ENCODE assay signal across 1 cellular context in the genomic region with DNA sequence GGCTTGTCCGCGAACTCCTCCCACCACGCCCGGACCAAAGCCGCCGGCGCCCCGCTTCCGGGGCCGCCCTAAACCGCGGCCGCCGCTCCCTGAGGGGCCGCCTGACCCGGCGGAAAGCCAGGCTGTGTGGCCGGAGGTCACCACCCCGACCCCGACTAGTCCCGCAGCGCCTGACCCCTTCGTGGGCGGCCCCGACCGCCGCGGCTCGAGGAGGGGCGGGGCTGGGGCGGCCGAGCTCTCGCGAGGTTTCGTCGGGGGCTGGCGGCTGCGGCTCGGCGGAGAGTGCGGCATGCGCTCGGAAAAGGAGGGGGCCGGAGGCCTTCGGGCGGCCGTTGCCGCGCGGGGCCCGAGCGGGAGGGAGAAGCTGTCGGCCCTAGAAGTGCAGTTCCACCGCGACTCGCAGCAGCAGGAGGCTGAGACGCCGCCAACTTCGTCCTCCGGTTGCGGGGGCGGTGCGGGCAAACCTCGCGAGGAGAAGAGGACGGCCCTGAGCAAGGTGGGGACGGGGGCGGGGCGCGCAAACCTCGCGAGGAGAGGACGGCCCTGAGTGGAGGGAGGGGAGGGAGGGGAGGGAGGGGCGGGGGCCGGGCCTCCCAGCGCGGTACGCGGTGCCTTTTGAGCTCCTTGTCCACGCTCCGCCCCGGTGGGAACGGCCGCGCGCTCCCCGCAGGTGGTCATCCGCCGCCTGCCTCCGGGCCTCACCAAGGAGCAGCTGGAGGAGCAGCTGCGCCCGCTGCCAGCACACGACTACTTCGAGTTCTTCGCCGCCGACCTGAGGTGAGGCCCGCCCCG.
TF ChIP-seq lines count a peak whose summit lies in the region.

A gene with protein sequence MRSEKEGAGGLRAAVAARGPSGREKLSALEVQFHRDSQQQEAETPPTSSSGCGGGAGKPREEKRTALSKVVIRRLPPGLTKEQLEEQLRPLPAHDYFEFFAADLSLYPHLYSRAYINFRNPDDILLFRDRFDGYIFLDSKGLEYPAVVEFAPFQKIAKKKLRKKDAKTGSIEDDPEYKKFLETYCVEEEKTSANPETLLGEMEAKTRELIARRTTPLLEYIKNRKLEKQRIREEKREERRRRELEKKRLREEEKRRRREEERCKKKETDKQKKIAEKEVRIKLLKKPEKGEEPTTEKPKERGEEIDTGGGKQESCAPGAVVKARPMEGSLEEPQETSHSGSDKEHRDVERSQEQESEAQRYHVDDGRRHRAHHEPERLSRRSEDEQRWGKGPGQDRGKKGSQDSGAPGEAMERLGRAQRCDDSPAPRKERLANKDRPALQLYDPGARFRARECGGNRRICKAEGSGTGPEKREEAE (plus strand): TSS at position 251 of the 792 bp plus-strand sequence. CDS start 39 bp downstream, at position 290.

TF ChIP-seq in A549, 52 proteins besides CTCF, POLR2A, EP300 and RAD21 (continued from another document):
- TF ChIP-seq KDM1A (IDR thresholded peaks at IDR 0.05; ENCODE audit: low read depth): no peak
- TF ChIP-seq JUN (IDR thresholded peaks at IDR 0.05): peak; percentile 52 to 54; a peak in 4 of 5 replicates
- TF ChIP-seq ELK1 (IDR thresholded peaks at IDR 0.05; ENCODE audit: low read depth, low read length): no peak
- no peak for TF ChIP-seq PBX3 (IDR thresholded peaks at IDR 0.05)
- TF ChIP-seq CHD2 (IDR thresholded peaks at IDR 0.05; ENCODE audit: low read length, partially characterized antibody): peak; percentile 72
- no peak for TF ChIP-seq HEYL (CRISPR knock-in tag; IDR thresholded peaks at IDR 0.05)
- TF ChIP-seq ZNF302 (CRISPR knock-in tag; IDR thresholded peaks at IDR 0.05): no peak
- no peak for TF ChIP-seq TP53 (CRISPR knock-in tag; IDR thresholded peaks at IDR 0.05)
- no peak for TF ChIP-seq BHLHE40 (IDR thresholded peaks at IDR 0.05; ENCODE audit: low read depth, low read length)
- no peak for TF ChIP-seq SREBF2 (IDR thresholded peaks at IDR 0.05)
- TF ChIP-seq ZFP36 (IDR thresholded peaks at IDR 0.05; ENCODE audit: borderline replicate concordance, partially characterized antibody): no peak
- TF ChIP-seq ZSCAN20 (CRISPR knock-in tag; IDR thresholded peaks at IDR 0.05): no peak
- no peak for TF ChIP-seq TFCP2L1 (CRISPR knock-in tag; IDR thresholded peaks at IDR 0.05)
- TF ChIP-seq, protein P1, sequence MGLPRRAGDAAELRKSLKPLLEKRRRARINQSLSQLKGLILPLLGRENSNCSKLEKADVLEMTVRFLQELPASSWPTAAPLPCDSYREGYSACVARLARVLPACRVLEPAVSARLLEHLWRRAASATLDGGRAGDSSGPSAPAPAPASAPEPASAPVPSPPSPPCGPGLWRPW (IDR thresholded peaks at IDR 0.05): no peak
- TF ChIP-seq MYC (IDR thresholded peaks at IDR 0.05; ENCODE audit: borderline replicate concordance, low read length): no peak
- no peak for TF ChIP-seq RCOR1 (IDR thresholded peaks at IDR 0.05; ENCODE audit: low read depth, low read length)
- no peak for TF ChIP-seq RARB (CRISPR knock-in tag; IDR thresholded peaks at IDR 0.05)
- no peak for TF ChIP-seq CEBPB (IDR thresholded peaks at IDR 0.05)
- TF ChIP-seq ATOH8 (CRISPR knock-in tag; IDR thresholded peaks at IDR 0.05; ENCODE audit: low read depth): no peak
- no peak for TF ChIP-seq NFE2L2 (conservative IDR thresholded peaks at IDR 0.05; ENCODE audit: low read length)
- peak; percentile 74 for TF ChIP-seq PHF8 (IDR thresholded peaks at IDR 0.05; ENCODE audit: borderline replicate concordance, low read depth)
- TF ChIP-seq JUNB (IDR thresholded peaks at IDR 0.05): no peak
- TF ChIP-seq, protein P2, sequence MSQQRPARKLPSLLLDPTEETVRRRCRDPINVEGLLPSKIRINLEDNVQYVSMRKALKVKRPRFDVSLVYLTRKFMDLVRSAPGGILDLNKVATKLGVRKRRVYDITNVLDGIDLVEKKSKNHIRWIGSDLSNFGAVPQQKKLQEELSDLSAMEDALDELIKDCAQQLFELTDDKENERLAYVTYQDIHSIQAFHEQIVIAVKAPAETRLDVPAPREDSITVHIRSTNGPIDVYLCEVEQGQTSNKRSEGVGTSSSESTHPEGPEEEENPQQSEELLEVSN (IDR thresholded peaks at IDR 0.05; ENCODE audit: borderline replicate concordance, low read depth): no peak
- TF ChIP-seq, protein P3, sequence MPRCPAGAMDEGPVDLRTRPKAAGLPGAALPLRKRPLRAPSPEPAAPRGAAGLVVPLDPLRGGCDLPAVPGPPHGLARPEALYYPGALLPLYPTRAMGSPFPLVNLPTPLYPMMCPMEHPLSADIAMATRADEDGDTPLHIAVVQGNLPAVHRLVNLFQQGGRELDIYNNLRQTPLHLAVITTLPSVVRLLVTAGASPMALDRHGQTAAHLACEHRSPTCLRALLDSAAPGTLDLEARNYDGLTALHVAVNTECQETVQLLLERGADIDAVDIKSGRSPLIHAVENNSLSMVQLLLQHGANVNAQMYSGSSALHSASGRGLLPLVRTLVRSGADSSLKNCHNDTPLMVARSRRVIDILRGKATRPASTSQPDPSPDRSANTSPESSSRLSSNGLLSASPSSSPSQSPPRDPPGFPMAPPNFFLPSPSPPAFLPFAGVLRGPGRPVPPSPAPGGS (IDR thresholded peaks at IDR 0.05): no peak; the same call in 2 of the 3 replicates
- TF ChIP-seq CBX2 (IDR thresholded peaks at IDR 0.05; ENCODE audit: borderline replicate concordance, low read depth): no peak
- TF ChIP-seq CBX8 (IDR thresholded peaks at IDR 0.05): no peak
